In the genomic region with DNA sequence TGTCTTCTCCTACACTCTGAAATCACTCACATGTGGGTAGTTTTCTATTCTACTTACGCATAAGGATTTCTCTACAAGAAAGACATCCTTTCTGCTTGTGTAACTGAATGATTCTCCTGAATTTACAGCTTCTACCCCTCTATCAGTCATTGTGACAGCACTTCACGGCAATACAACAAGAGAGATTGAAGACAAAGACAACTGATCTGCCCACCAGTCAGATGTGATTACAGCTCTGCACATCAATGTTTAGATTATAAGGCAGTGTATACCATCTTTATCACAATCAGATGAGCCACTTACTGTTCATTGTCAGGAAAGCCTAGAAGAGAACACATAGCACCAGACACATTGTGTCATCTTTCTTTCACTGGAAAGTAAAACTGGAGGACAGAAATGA, we compare ENCODE assay signal across 9 cellular contexts.
"Had no signal": no experiment of that assay in that cellular context is flagged by ENCODE, and none has a peak within 500 bp of the region (broad histone marks: within the 10 kb centered on the region; RNA-seq: fewer than 3 reads in every experiment).

No MANE protein-coding gene starts in this region.

- ATAC-seq: GM23338, HCT116 had no signal

- H3K9ac ChIP-seq: GM23248 had no signal

- DNase-seq: GM23248, GOT3, H7, H9, HCEC 1CT, HFFc6 had no signal

- H3K27ac Mint-ChIP-seq: GM23338, H9, HFFc6 had no signal

- H2AFZ ChIP-seq: GM23248, GM23338 had no signal

- H3K4me2 ChIP-seq: GM23338 had no signal

- H3K4me3 Mint-ChIP-seq: GM23338, H9, HFFc6 had no signal

- H3K9me3 Mint-ChIP-seq: GM23338, H9 had no signal

- H3K9me3 ChIP-seq: HAP-1 had no signal

- H3K36me3 ChIP-seq: HAP-1 had no signal

- H3K4me1 ChIP-seq: HAP-1 had no signal

- H3K27ac ChIP-seq: GM23248 had no signal

- H3K4me3 ChIP-seq: GM23248, GM23338, HAP-1 had no signal

- H3K4me1 Mint-ChIP-seq: GM23338 had no signal
